10 cellular contexts compared by ENCODE assay signal in genomic region chr18:58581265-58581664, GRCh38. TPM values are rescaled to one million over a fixed set of nuclear protein-coding genes. Genes with fewer than 3 reads are reported as not detected.
DNase-seq lines count a peak whose midpoint lies in the region; ATAC-seq and TF ChIP-seq lines count a peak whose summit lies in the region.
"Had no signal": no experiment of that assay in that cellular context is flagged by ENCODE, and none has a peak within 500 bp of the region (broad histone marks: within the 10 kb centered on the region; RNA-seq: fewer than 3 reads in every experiment).

No MANE protein-coding gene starts in this region.

- H3K4me3 ChIP-seq in PC-9: no peak overlapping the region
- peak overlapping the region; percentile 41 for H3K4me3 ChIP-seq in osteoblast (ENCODE audit: insufficient read depth, low read length)
- no peak overlapping the region for H3K4me3 ChIP-seq in adrenal gland

- peaks cover 15% of the 10 kb centered on the region for H3K4me1 Mint-ChIP-seq in activated CD4-positive, alpha-beta T cell treated with anti-CD3 and anti-CD28 coated beads, Interleukin-2, amount 10 ng/mL, durations not matched to agents 24 days and 14 days

- peaks cover 25% of the 10 kb centered on the region for H3F3A ChIP-seq in PC-9 (ENCODE audit: insufficient read depth, low read depth)

- peak; percentile 76 for ATAC-seq in esophagus mucosa
- no peak for ATAC-seq in HG02884 (IDR thresholded peaks at IDR 0.05; ENCODE audit: unreplicated experiment)
- ATAC-seq in GM21619 (IDR thresholded peaks at IDR 0.05; ENCODE audit: unreplicated experiment): no peak

- DNase-seq in GM03348 (ENCODE audit: low spot score) (peak; percentile 69), PC-9 (peak; percentile 25 to 76), osteoblast (ENCODE audit: insufficient read length, low spot score, missing footprints) (peak; percentile 56), adrenal gland (no peak)
- DNase-seq in activated CD4-positive, alpha-beta T cell treated with anti-CD3 and anti-CD28 coated beads, Interleukin-2, amount 10 ng/mL, durations not matched to agents 24 days and 14 days: no peak
- DNase-seq: SHP77 treated with DMSO at 0.1 percent for 48 hours; stimulated activated naive CD8-positive, alpha-beta T cell treated with anti-CD3 and anti-CD28 coated beads, Interleukin-15, amount 100 ng/mL, for 72 hours had no signal

- CTCF ChIA-PET in PC-9 (lab: Charles Lee): interaction anchor here (0.7 kb wide), 1 partner anchor 762 kb away, joined by 4 read pairs; no protein-coding TSS in a partner anchor

- no TSS peak for BruUV-seq in PC-9 (replicated peaks; lab: Mats Ljungman, UMichigan)

- H3K27ac ChIP-seq in PC-9 (no peak overlapping the region), osteoblast (ENCODE audit: low read depth, low read length) (peak overlapping the region; percentile 97), adrenal gland (no peak overlapping the region)

- H4K20me1 ChIP-seq in PC-9 (ENCODE audit: insufficient read depth) (no peaks in the 10 kb centered on the region), osteoblast (ENCODE audit: insufficient read depth, low read length) (no peaks in the 10 kb centered on the region)

- H3K36me3 Mint-ChIP-seq in activated CD4-positive, alpha-beta T cell treated with anti-CD3 and anti-CD28 coated beads, Interleukin-2, amount 10 ng/mL, durations not matched to agents 24 days and 14 days (ENCODE audit: low read depth): no peaks in the 10 kb centered on the region

- no peak for TF ChIP-seq POLR2A in adrenal gland (IDR thresholded peaks at IDR 0.05)

- WGBS in adrenal gland, 4 donors: 56 to 66% (median 62%) methylated on average over 5 of the region's 5 CpGs

- H3K9me3 ChIP-seq in PC-9 (ENCODE audit: insufficient read depth, low read depth) (no peaks in the 10 kb centered on the region), osteoblast (ENCODE audit: low read depth, low read length) (no peaks in the 10 kb centered on the region), adrenal gland (replicated peaks in 1 of 3) (no peaks in the 10 kb centered on the region)

- H2AFZ ChIP-seq in PC-9: no peak overlapping the region
- H2AFZ ChIP-seq in osteoblast (ENCODE audit: low read length): peak overlapping the region; percentile 4

- H3K27ac Mint-ChIP-seq in activated CD4-positive, alpha-beta T cell treated with anti-CD3 and anti-CD28 coated beads, Interleukin-2, amount 10 ng/mL, durations not matched to agents 24 days and 14 days: no peak overlapping the region
- H3K27ac Mint-ChIP-seq: stimulated activated naive CD8-positive, alpha-beta T cell treated with anti-CD3 and anti-CD28 coated beads, Interleukin-15, amount 100 ng/mL, for 72 hours had no signal

- peaks cover 25% of the 10 kb centered on the region for H3K4me1 ChIP-seq in PC-9 (replicated peaks; ENCODE audit: insufficient read depth)
- peaks cover 54% of the 10 kb centered on the region for H3K4me1 ChIP-seq in osteoblast (ENCODE audit: insufficient read depth, low read length)
- no peaks in the 10 kb centered on the region for H3K4me1 ChIP-seq in adrenal gland (replicated peaks in 1 of 2)

- H3K79me2 ChIP-seq in PC-9 (ENCODE audit: low read depth): no peaks in the 10 kb centered on the region
- H3K79me2 ChIP-seq in osteoblast (ENCODE audit: insufficient read depth, low read length): peaks cover 27% of the 10 kb centered on the region

- no peaks in the 10 kb centered on the region for H3K9me3 Mint-ChIP-seq in activated CD4-positive, alpha-beta T cell treated with anti-CD3 and anti-CD28 coated beads, Interleukin-2, amount 10 ng/mL, durations not matched to agents 24 days and 14 days
- H3K9me3 Mint-ChIP-seq: stimulated activated naive CD8-positive, alpha-beta T cell treated with anti-CD3 and anti-CD28 coated beads, Interleukin-15, amount 100 ng/mL, for 72 hours had no signal

- H3K27me3 ChIP-seq in PC-9 (ENCODE audit: insufficient read depth, low read depth): no peaks in the 10 kb centered on the region
- no peaks in the 10 kb centered on the region for H3K27me3 ChIP-seq in osteoblast (ENCODE audit: insufficient read depth, low read length)
- H3K27me3 ChIP-seq in adrenal gland: no peaks in the 10 kb centered on the region

- no peak overlapping the region for H3K4me3 Mint-ChIP-seq in activated CD4-positive, alpha-beta T cell treated with anti-CD3 and anti-CD28 coated beads, Interleukin-2, amount 10 ng/mL, durations not matched to agents 24 days and 14 days
- H3K4me3 Mint-ChIP-seq: stimulated activated naive CD8-positive, alpha-beta T cell treated with anti-CD3 and anti-CD28 coated beads, Interleukin-15, amount 100 ng/mL, for 72 hours had no signal

- H3K4me2 ChIP-seq in PC-9 (peak overlapping the region; percentile 32; the same call in 1 of the 2 replicates), osteoblast (ENCODE audit: insufficient read depth, low read length) (peak overlapping the region; percentile 86)

- peaks cover 25% of the 10 kb centered on the region for H3K27me3 Mint-ChIP-seq in activated CD4-positive, alpha-beta T cell treated with anti-CD3 and anti-CD28 coated beads, Interleukin-2, amount 10 ng/mL, durations not matched to agents 24 days and 14 days
- H3K27me3 Mint-ChIP-seq: stimulated activated naive CD8-positive, alpha-beta T cell treated with anti-CD3 and anti-CD28 coated beads, Interleukin-15, amount 100 ng/mL, for 72 hours had no signal

- H3K36me3 ChIP-seq in PC-9 (ENCODE audit: low read depth) (no peaks in the 10 kb centered on the region), osteoblast (ENCODE audit: insufficient read depth, low read length) (no peaks in the 10 kb centered on the region), adrenal gland (replicated peaks in 1 of 2) (no peaks in the 10 kb centered on the region)

- intact Hi-C loops in PC-9 (cut with micrococcal nuclease; ENCODE audit: unreplicated experiment): loop anchor here (2.0 kb wide), 1 partner anchor 40 kb away; no protein-coding TSS in a partner anchor
- intact Hi-C loops in adrenal gland (cut with DNase I): no loop called here
- intact Hi-C loops in activated CD4-positive, alpha-beta T cell treated with anti-CD3 and anti-CD28 coated beads, Interleukin-2, amount 10 ng/mL, durations not matched to agents 24 days and 14 days (cut with micrococcal nuclease): no loop called here

- H3K9me2 ChIP-seq in PC-9 (ENCODE audit: insufficient read depth): no peaks in the 10 kb centered on the region

- POLR2A ChIA-PET in PC-9 (lab: Charles Lee; ENCODE audit: unreplicated experiment): interaction anchor here (0.6 kb wide), 1 partner anchor 406 kb away, joined by 15 read pairs; no protein-coding TSS in a partner anchor

- TF ChIP-seq CTCF in PC-9 (conservative IDR thresholded peaks at IDR 0.05): no peak
- TF ChIP-seq CTCF in osteoblast (IDR thresholded peaks at IDR 0.05; ENCODE audit: extremely low read depth, low read depth, low read length): peak; percentile 31
- TF ChIP-seq CTCF in adrenal gland (IDR thresholded peaks at IDR 0.05): no peak

RNA-seq across cellular contexts. Expression of gene ALPK2, which starts 47.6 kb away (rescaled TPM):
- total RNA-seq in PC-9 (2021) (0.10 and 0.28 TPM in 2 replicates), esophagus mucosa (0.12 TPM), osteoblast (255 and 262 TPM in 2 replicates), adrenal gland (under 1 TPM in 1 of 8 donors, not detected in 7; 0.07 TPM)
- under 1 TPM in 2 of 3 donors, not detected in 1; under 0.01 to 0.08 TPM for polyA plus RNA-seq in adrenal gland
- 0.07 and 0.23 TPM in 2 replicates for total RNA-seq in activated CD4-positive, alpha-beta T cell treated with anti-CD3 and anti-CD28 coated beads, Interleukin-2, amount 10 ng/mL, durations not matched to agents 24 days and 14 days

Comparison
In these comparisons a context has a peak if more than half of its experiments do, and no peak if none do; other contexts are left out.
1. DNase-seq: peak in GM03348 (single experiment), PC-9 (2 of 2) and osteoblast (single experiment); none in adrenal gland (0 of 7) and activated CD4-positive, alpha-beta T cell treated with anti-CD3 and anti-CD28 coated beads, Interleukin-2, amount 10 ng/mL, durations not matched to agents 24 days and 14 days (single experiment).
2. RNA of gene ALPK2, which starts 47.6 kb away (total RNA-seq): 255 to 262 TPM in osteoblast; 0.10 to 0.28 TPM in PC-9, 0.07 to 0.23 TPM in activated CD4-positive, alpha-beta T cell treated with anti-CD3 and anti-CD28 coated beads, Interleukin-2, amount 10 ng/mL, durations not matched to agents 24 days and 14 days, 0.12 TPM in esophagus mucosa (single experiment) and 0.07 TPM in adrenal gland; every median in the first group is over 100 times any median in the second.